Comparison of ENCODE assay signal across 8 cellular contexts in genomic region chr6:7727150-7727950, GRCh38. TPM values are rescaled to one million over a fixed set of nuclear protein-coding genes. Genes with fewer than 3 reads are reported as not detected.
DNase-seq lines count a peak whose midpoint lies in the region; ATAC-seq and TF ChIP-seq lines count a peak whose summit lies in the region.

No MANE protein-coding gene starts in this region.

- H3K9me3 Mint-ChIP-seq in naive B cell: no peaks in the 10 kb centered on the region

- H3K27ac ChIP-seq in dorsolateral prefrontal cortex: peak overlapping the region in 9 of 59 donors; percentile 31 to 65 (median 46)

- intact Hi-C loops in dorsolateral prefrontal cortex (cut with DNase I): loop anchor here (5.0 to 10.0 kb wide), 2 partner anchors 185 to 187 kb away; partner anchors contain the start of gene TXNDC5 (in 2 of the 2)

- ATAC-seq in naive B cell (ENCODE audit: low read depth in 2 of 2) (no peak), GM19397 (IDR thresholded peaks at IDR 0.05; ENCODE audit: unreplicated experiment) (no peak)

- H3K36me3 Mint-ChIP-seq in naive B cell: no peaks in the 10 kb centered on the region

- H3K27ac Mint-ChIP-seq in naive B cell: peak overlapping the region in 1 of 6 donors; percentile 92

- DNase-seq in activated CD4-positive, alpha-beta T cell treated with anti-CD3 and anti-CD28 coated beads for 48 hours: peak; percentile 6
- no peak for DNase-seq in activated CD4-positive, alpha-beta T cell treated with anti-CD3 and anti-CD28 coated beads for 4 hours
- DNase-seq in NCI-H1930 (lab: John Stamatoyannopoulos, UW): peak; percentile 29 to 34
- DNase-seq in dorsolateral prefrontal cortex: no peak
- peak; percentile 9 for DNase-seq in naive B cell
- no peak for DNase-seq in stimulated activated naive CD4-positive, alpha-beta T cell (lab: John Stamatoyannopoulos, UW)
- no peak for DNase-seq in central memory CD4-positive, alpha-beta T cell

- no peak for TF ChIP-seq CTCF in dorsolateral prefrontal cortex (IDR thresholded peaks at IDR 0.05 in 54 of 56, conservative IDR thresholded peaks at IDR 0.05 in 2 of 56; ENCODE audit: low read depth in 1 of 56, partially characterized antibody in 56 of 56)

- peaks cover 0 to 64% (median 36%) of the 10 kb centered on the region in 45 donors for H3K27me3 ChIP-seq in dorsolateral prefrontal cortex

- H3K4me3 ChIP-seq in dorsolateral prefrontal cortex: peak overlapping the region; percentile 22 to 89 (median 69)

- H3K4me1 Mint-ChIP-seq in naive B cell: peaks cover 19 to 30% (median 23%) of the 10 kb centered on the region in 3 donors

- H3K4me3 Mint-ChIP-seq in naive B cell: peak overlapping the region; percentile 56 to 89 (median 84)

- H3K27me3 Mint-ChIP-seq in naive B cell: peaks cover 58 to 67% (median 62%) of the 10 kb centered on the region in 3 donors

RNA-seq across cellular contexts. Expression of gene BMP6, which starts 1.5 kb away (rescaled TPM):
- 10 to 100 TPM in 6 of 120 experiments, 1 to 10 TPM in 113, under 1 TPM in 1; 0.64 to 18.3 (median 4.1) TPM for total RNA-seq in dorsolateral prefrontal cortex
- 1 to 10 TPM in 1 of 6 donors, under 1 TPM in 3, not detected in 2; 0.23 to 1.0 (median 0.63) TPM for polyA plus RNA-seq in naive B cell (ENCODE audit: low read depth in 6 of 6)

Comparison
In these comparisons a context has a peak if more than half of its experiments do, and no peak if none do; other contexts are left out.
1. DNase-seq: peak in activated CD4-positive, alpha-beta T cell treated with anti-CD3 and anti-CD28 coated beads for 48 hours (single experiment), NCI-H1930 (2 of 2) and naive B cell (single experiment); none in activated CD4-positive, alpha-beta T cell treated with anti-CD3 and anti-CD28 coated beads for 4 hours (0 of 2), dorsolateral prefrontal cortex (0 of 10), stimulated activated naive CD4-positive, alpha-beta T cell (0 of 6) and central memory CD4-positive, alpha-beta T cell (single experiment).